ENCODE assay signal across 12 cellular contexts in genomic region chr11:65114538-65115171, GRCh38. TPM values are rescaled to one million over a fixed set of nuclear protein-coding genes. Genes with fewer than 3 reads are reported as not detected.
DNase-seq lines count a peak whose midpoint lies in the region; ATAC-seq and TF ChIP-seq lines count a peak whose summit lies in the region.
"Had no signal": no experiment of that assay in that cellular context is flagged by ENCODE, and none has a peak within 500 bp of the region (broad histone marks: within the 10 kb centered on the region; RNA-seq: fewer than 3 reads in every experiment).

No MANE protein-coding gene starts in this region.

- intact Hi-C loops in activated CD4-positive, alpha-beta T cell treated with anti-CD3 and anti-CD28 coated beads, Interleukin-2, amount 10 ng/mL, durations not matched to agents 24 days and 14 days (cut with micrococcal nuclease): loop anchor here (5.0 kb wide), 2 partner anchors 87 to 337 kb away; partner anchors contain the start of genes SF1 and SNX15

- peaks cover 30% of the 10 kb centered on the region for H3K36me3 Mint-ChIP-seq in activated CD4-positive, alpha-beta T cell treated with anti-CD3 and anti-CD28 coated beads, Interleukin-2, amount 10 ng/mL, durations not matched to agents 24 days and 14 days (ENCODE audit: low read depth)
- H3K36me3 Mint-ChIP-seq in activated naive CD8-positive, alpha-beta T cell treated with anti-CD3 and anti-CD28 coated beads for 36 hours: peaks cover 28% of the 10 kb centered on the region
- H3K36me3 Mint-ChIP-seq in nephron progenitor cell (ENCODE audit: low read depth): peaks cover 19% of the 10 kb centered on the region
- peaks cover 18% of the 10 kb centered on the region for H3K36me3 Mint-ChIP-seq in stimulated activated memory B cell treated with anti-CD40 and anti-IgM and Interleukin-4, amounts not matched to agents 10 μg/mL and 1 μg/mL and 100 μg/mL, for 72 hours

- no peak for ATAC-seq in stimulated activated memory B cell treated with anti-CD40 and anti-IgM and Interleukin-4, amounts not matched to agents 10 μg/mL and 1 μg/mL and 100 μg/mL, for 72 hours
- ATAC-seq: A549, HCT116 had no signal

- peak overlapping the region; percentile 98 for H3K4me3 Mint-ChIP-seq in activated CD4-positive, alpha-beta T cell treated with anti-CD3 and anti-CD28 coated beads, Interleukin-2, amount 10 ng/mL, durations not matched to agents 24 days and 14 days
- peak overlapping the region; percentile 40 for H3K4me3 Mint-ChIP-seq in activated naive CD8-positive, alpha-beta T cell treated with anti-CD3 and anti-CD28 coated beads for 36 hours
- H3K4me3 Mint-ChIP-seq in nephron progenitor cell: peak overlapping the region; percentile 97
- H3K4me3 Mint-ChIP-seq in stimulated activated memory B cell treated with anti-CD40 and anti-IgM and Interleukin-4, amounts not matched to agents 10 μg/mL and 1 μg/mL and 100 μg/mL, for 72 hours: no peak overlapping the region

- peaks cover 40% of the 10 kb centered on the region for H3K4me1 Mint-ChIP-seq in activated CD4-positive, alpha-beta T cell treated with anti-CD3 and anti-CD28 coated beads, Interleukin-2, amount 10 ng/mL, durations not matched to agents 24 days and 14 days
- peaks cover 54% of the 10 kb centered on the region for H3K4me1 Mint-ChIP-seq in activated naive CD8-positive, alpha-beta T cell treated with anti-CD3 and anti-CD28 coated beads for 36 hours
- H3K4me1 Mint-ChIP-seq in nephron progenitor cell: peaks cover 44% of the 10 kb centered on the region
- peaks cover 74% of the 10 kb centered on the region for H3K4me1 Mint-ChIP-seq in stimulated activated memory B cell treated with anti-CD40 and anti-IgM and Interleukin-4, amounts not matched to agents 10 μg/mL and 1 μg/mL and 100 μg/mL, for 72 hours

- no peak overlapping the region for H3K27ac Mint-ChIP-seq in activated CD4-positive, alpha-beta T cell treated with anti-CD3 and anti-CD28 coated beads, Interleukin-2, amount 10 ng/mL, durations not matched to agents 24 days and 14 days
- peak overlapping the region; percentile 35 for H3K27ac Mint-ChIP-seq in activated naive CD8-positive, alpha-beta T cell treated with anti-CD3 and anti-CD28 coated beads for 36 hours
- H3K27ac Mint-ChIP-seq in nephron progenitor cell: no peak overlapping the region
- H3K27ac Mint-ChIP-seq in stimulated activated memory B cell treated with anti-CD40 and anti-IgM and Interleukin-4, amounts not matched to agents 10 μg/mL and 1 μg/mL and 100 μg/mL, for 72 hours: no peak overlapping the region

- no peaks in the 10 kb centered on the region for H3K9me3 Mint-ChIP-seq in activated CD4-positive, alpha-beta T cell treated with anti-CD3 and anti-CD28 coated beads, Interleukin-2, amount 10 ng/mL, durations not matched to agents 24 days and 14 days
- H3K9me3 Mint-ChIP-seq in activated naive CD8-positive, alpha-beta T cell treated with anti-CD3 and anti-CD28 coated beads for 36 hours: no peaks in the 10 kb centered on the region
- no peaks in the 10 kb centered on the region for H3K9me3 Mint-ChIP-seq in nephron progenitor cell
- H3K9me3 Mint-ChIP-seq in stimulated activated memory B cell treated with anti-CD40 and anti-IgM and Interleukin-4, amounts not matched to agents 10 μg/mL and 1 μg/mL and 100 μg/mL, for 72 hours: no peaks in the 10 kb centered on the region

- no peak for TF ChIP-seq CTCF in nephron progenitor cell (IDR thresholded peaks at IDR 0.05)

- H3K27me3 Mint-ChIP-seq in activated CD4-positive, alpha-beta T cell treated with anti-CD3 and anti-CD28 coated beads, Interleukin-2, amount 10 ng/mL, durations not matched to agents 24 days and 14 days: no peaks in the 10 kb centered on the region
- H3K27me3 Mint-ChIP-seq in activated naive CD8-positive, alpha-beta T cell treated with anti-CD3 and anti-CD28 coated beads for 36 hours: peaks cover 3% of the 10 kb centered on the region
- peaks cover 4% of the 10 kb centered on the region for H3K27me3 Mint-ChIP-seq in nephron progenitor cell (ENCODE audit: low read depth, poor library complexity)
- H3K27me3 Mint-ChIP-seq in stimulated activated memory B cell treated with anti-CD40 and anti-IgM and Interleukin-4, amounts not matched to agents 10 μg/mL and 1 μg/mL and 100 μg/mL, for 72 hours: no peaks in the 10 kb centered on the region

- no peak for DNase-seq in activated CD4-positive, alpha-beta T cell treated with anti-CD3 and anti-CD28 coated beads, Interleukin-2, amount 10 ng/mL, durations not matched to agents 24 days and 14 days
- no peak for DNase-seq in activated CD4-positive, alpha-beta T cell treated with anti-CD3 and anti-CD28 coated beads for 48 hours
- DNase-seq in activated naive CD8-positive, alpha-beta T cell treated with anti-CD3 and anti-CD28 coated beads for 36 hours: no peak
- DNase-seq in nephron progenitor cell: no peak
- no peak for DNase-seq in islet precursor cell
- DNase-seq: NCI-H2107; SHP77 treated with DMSO at 0.1 percent for 48 hours; stimulated activated CD8-positive, alpha-beta memory T cell treated with anti-CD3 and anti-CD28 coated beads, Interleukin-4, amount 100 ng/mL, for 48 hours; upper lobe of left lung had no signal

RNA-seq across cellular contexts. Expression of gene ZNHIT2, which starts 2.8 kb away (rescaled TPM):
- 17.1 and 18.1 TPM in 2 replicates for total RNA-seq in activated CD4-positive, alpha-beta T cell treated with anti-CD3 and anti-CD28 coated beads, Interleukin-2, amount 10 ng/mL, durations not matched to agents 24 days and 14 days
- total RNA-seq in activated naive CD8-positive, alpha-beta T cell treated with anti-CD3 and anti-CD28 coated beads for 36 hours: 10 to 100 TPM; 14.9 to 15.1 TPM

RNA-seq across cellular contexts. Expression of gene TM7SF2, which starts 3.0 kb away (rescaled TPM):
- 28.2 and 28.9 TPM in 2 replicates for total RNA-seq in activated CD4-positive, alpha-beta T cell treated with anti-CD3 and anti-CD28 coated beads, Interleukin-2, amount 10 ng/mL, durations not matched to agents 24 days and 14 days
- 10 to 100 TPM; 12.3 to 14.7 TPM for total RNA-seq in activated naive CD8-positive, alpha-beta T cell treated with anti-CD3 and anti-CD28 coated beads for 36 hours

RNA-seq across cellular contexts. Expression of gene FAU, which starts 7.3 kb away (rescaled TPM):
- total RNA-seq in activated CD4-positive, alpha-beta T cell treated with anti-CD3 and anti-CD28 coated beads, Interleukin-2, amount 10 ng/mL, durations not matched to agents 24 days and 14 days: 1,048 and 1,049 TPM in 2 replicates
- 1,000 to 10,000 TPM; 1,087 to 1,097 TPM for total RNA-seq in activated naive CD8-positive, alpha-beta T cell treated with anti-CD3 and anti-CD28 coated beads for 36 hours

RNA-seq across cellular contexts. Expression of gene MRPL49, which starts 7.5 kb away (rescaled TPM):
- 78.1 and 81.4 TPM in 2 replicates for total RNA-seq in activated CD4-positive, alpha-beta T cell treated with anti-CD3 and anti-CD28 coated beads, Interleukin-2, amount 10 ng/mL, durations not matched to agents 24 days and 14 days
- total RNA-seq in activated naive CD8-positive, alpha-beta T cell treated with anti-CD3 and anti-CD28 coated beads for 36 hours: 100 to 1,000 TPM in 1 of 2 experiments, 10 to 100 TPM in 1; 99.9 to 100 TPM

RNA-seq across cellular contexts. Expression of gene VPS51, which starts 18.6 kb away (rescaled TPM):
- 127 and 136 TPM in 2 replicates for total RNA-seq in activated CD4-positive, alpha-beta T cell treated with anti-CD3 and anti-CD28 coated beads, Interleukin-2, amount 10 ng/mL, durations not matched to agents 24 days and 14 days
- 100 to 1,000 TPM in 1 of 2 experiments, 10 to 100 TPM in 1; 88.0 to 108 TPM for total RNA-seq in activated naive CD8-positive, alpha-beta T cell treated with anti-CD3 and anti-CD28 coated beads for 36 hours
